16 cellular contexts compared by ENCODE assay signal in genomic region chr13:91359566-91359965, GRCh38. TPM values are rescaled to one million over a fixed set of nuclear protein-coding genes. Genes with fewer than 3 reads are reported as not detected.
"Had no signal": no experiment of that assay in that cellular context is flagged by ENCODE, and none has a peak within 500 bp of the region (broad histone marks: within the 10 kb centered on the region; RNA-seq: fewer than 3 reads in every experiment).

No MANE protein-coding gene starts in this region.

- H3K9me3 ChIP-seq: gastrocnemius medialis, left lung, psoas muscle, stomach had no signal

- FAIRE-seq: astrocyte, keratinocyte, urothelium cell line had no signal

- ATAC-seq: gastrocnemius medialis, left lung, natural killer cell, psoas muscle, sciatic nerve had no signal

- H3K27ac Mint-ChIP-seq: activated CD4-positive, alpha-beta T cell treated with anti-CD3 and anti-CD28 coated beads, Interleukin-2, amount 10 ng/mL, durations not matched to agents 24 days and 14 days; natural killer cell had no signal

- H3K36me3 Mint-ChIP-seq: natural killer cell had no signal

- H3K27me3 Mint-ChIP-seq: activated CD4-positive, alpha-beta T cell treated with anti-CD3 and anti-CD28 coated beads, Interleukin-2, amount 10 ng/mL, durations not matched to agents 24 days and 14 days had no signal

- H3K27me3 ChIP-seq: gastrocnemius medialis, left lung, stomach had no signal

- H3K27ac ChIP-seq: coronary artery, gastrocnemius medialis, left lung, psoas muscle, stomach had no signal

- H3K4me1 ChIP-seq: gastrocnemius medialis, left lung, psoas muscle had no signal

- H3K9me3 Mint-ChIP-seq: activated CD4-positive, alpha-beta T cell treated with anti-CD3 and anti-CD28 coated beads, Interleukin-2, amount 10 ng/mL, durations not matched to agents 24 days and 14 days; natural killer cell had no signal

- H3K4me3 Mint-ChIP-seq: activated CD4-positive, alpha-beta T cell treated with anti-CD3 and anti-CD28 coated beads, Interleukin-2, amount 10 ng/mL, durations not matched to agents 24 days and 14 days; natural killer cell had no signal

- H3K4me3 ChIP-seq: coronary artery, gastrocnemius medialis, left lung, psoas muscle, stomach had no signal

- H3K4me1 Mint-ChIP-seq: natural killer cell had no signal

- DNase-seq: activated CD4-positive, alpha-beta T cell treated with anti-CD3 and anti-CD28 coated beads, Interleukin-2, amount 10 ng/mL, durations not matched to agents 24 days and 14 days; activated CD8-positive, alpha-beta memory T cell treated with anti-CD3 and anti-CD28 coated beads for 24 hours; activated gamma-delta T cell; effector CD4-positive, alpha-beta T cell; gastrocnemius medialis; left lung; natural killer cell; psoas muscle; stomach; T1000 had no signal

RNA-seq across cellular contexts. Expression of gene GPC5, which starts 38.9 kb away (rescaled TPM):
- total RNA-seq: activated CD4-positive, alpha-beta T cell treated with anti-CD3 and anti-CD28 coated beads, Interleukin-2, amount 10 ng/mL, durations not matched to agents 24 days and 14 days; gastrocnemius medialis; natural killer cell; psoas muscle had no signal
- polyA plus RNA-seq: fibroblast of lung, stomach had no signal
